ENCODE assay signal across 1 cellular context in the genomic region with DNA sequence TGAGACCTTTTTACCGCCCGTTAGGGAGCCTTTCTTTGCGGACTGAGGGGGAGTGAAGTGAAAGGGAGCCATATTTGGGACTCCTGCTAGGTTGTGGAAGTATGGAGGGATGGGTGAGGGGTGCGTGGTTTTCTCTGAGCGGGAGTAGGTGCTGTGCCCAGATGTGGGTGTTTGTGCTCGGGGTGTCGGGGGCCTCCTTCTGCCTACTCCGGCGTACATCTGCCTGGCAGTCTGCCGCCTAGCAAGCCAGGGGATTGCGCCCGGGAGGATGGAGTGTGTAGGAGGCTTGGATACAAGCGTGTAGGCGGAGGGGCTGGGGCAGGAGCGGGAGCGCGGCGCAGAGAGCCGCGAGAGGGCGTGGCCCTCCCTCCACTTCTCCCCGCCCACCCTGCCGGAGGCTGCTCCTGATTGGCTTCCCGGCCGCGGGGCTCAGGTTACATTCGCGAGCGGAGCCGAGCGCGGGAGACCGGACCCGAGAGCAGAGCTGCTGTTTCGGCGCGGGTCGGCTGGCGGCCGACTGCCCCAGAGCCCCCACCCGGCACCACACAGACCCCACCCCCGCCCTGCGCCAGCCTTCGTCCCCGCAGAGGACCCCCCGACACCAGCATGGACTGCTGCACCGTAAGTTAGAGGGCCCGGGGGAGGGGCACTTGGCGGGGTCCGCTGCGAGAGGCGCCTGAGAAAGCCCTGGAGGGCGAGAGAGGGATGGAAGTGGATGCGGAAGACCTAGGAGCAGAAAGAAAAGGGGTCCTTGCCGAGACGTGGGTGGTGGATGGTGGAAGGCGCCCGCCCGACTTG.
A peak's percentile ranks its signal among the peaks of the same experiment; 100 is the strongest.
TF ChIP-seq lines count a peak whose summit lies in the region.

Gene NRGN (plus strand): TSS at position 464 of the 798 bp plus-strand sequence. CDS start 143 bp downstream, at position 607.

TF ChIP-seq in HEK293, 187 proteins besides CTCF, POLR2A, EP300 and RAD21 (continued from another document and continues in another):
- TF ChIP-seq, protein P1, sequence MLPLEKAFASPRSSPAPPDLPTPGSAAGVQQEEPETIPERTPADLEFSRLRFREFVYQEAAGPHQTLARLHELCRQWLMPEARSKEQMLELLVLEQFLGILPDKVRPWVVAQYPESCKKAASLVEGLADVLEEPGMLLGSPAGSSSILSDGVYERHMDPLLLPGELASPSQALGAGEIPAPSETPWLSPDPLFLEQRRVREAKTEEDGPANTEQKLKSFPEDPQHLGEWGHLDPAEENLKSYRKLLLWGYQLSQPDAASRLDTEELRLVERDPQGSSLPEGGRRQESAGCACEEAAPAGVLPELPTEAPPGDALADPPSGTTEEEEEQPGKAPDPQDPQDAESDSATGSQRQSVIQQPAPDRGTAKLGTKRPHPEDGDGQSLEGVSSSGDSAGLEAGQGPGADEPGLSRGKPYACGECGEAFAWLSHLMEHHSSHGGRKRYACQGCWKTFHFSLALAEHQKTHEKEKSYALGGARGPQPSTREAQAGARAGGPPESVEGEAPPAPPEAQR (tag by site-specific recombination; IDR thresholded peaks at IDR 0.05): no peak
- TF ChIP-seq MZF1 (tag by site-specific recombination; IDR thresholded peaks at IDR 0.05; ENCODE audit: borderline replicate concordance) (no peak; the same call in 1 of the 2 replicates), PRDM2 (tag by site-specific recombination; IDR thresholded peaks at IDR 0.05; ENCODE audit: borderline replicate concordance) (no peak), MYNN (tag by site-specific recombination; IDR thresholded peaks at IDR 0.05; ENCODE audit: borderline replicate concordance) (no peak), ZNF792 (tag by site-specific recombination; IDR thresholded peaks at IDR 0.05) (no peak), ZNF121 (tag by site-specific recombination; IDR thresholded peaks at IDR 0.05) (no peak), EGR2 (tag by site-specific recombination; IDR thresholded peaks at IDR 0.05; ENCODE audit: low read depth) (peak; percentile 95), ZNF423 (tag by site-specific recombination; IDR thresholded peaks at IDR 0.05) (no peak), ZFP3 (tag by site-specific recombination; IDR thresholded peaks at IDR 0.05; ENCODE audit: low read depth) (no peak), ZNF777 (tag by site-specific recombination; IDR thresholded peaks at IDR 0.05; ENCODE audit: borderline replicate concordance) (no peak), ZNF837 (tag by site-specific recombination; IDR thresholded peaks at IDR 0.05) (no peak), ZNF2 (tag by site-specific recombination; IDR thresholded peaks at IDR 0.05) (no peak; the same call in 1 of the 2 replicates), FEZF1 (tag by site-specific recombination; IDR thresholded peaks at IDR 0.05) (no peak), ZNF660 (tag by site-specific recombination; IDR thresholded peaks at IDR 0.05) (no peak), ZNF747 (tag by site-specific recombination; IDR thresholded peaks at IDR 0.05) (no peak), ZNF174 (tag by site-specific recombination; IDR thresholded peaks at IDR 0.05) (no peak), ZNF138 (tag by site-specific recombination; IDR thresholded peaks at IDR 0.05; ENCODE audit: borderline replicate concordance) (no peak), ZBTB44 (tag by site-specific recombination; IDR thresholded peaks at IDR 0.05) (no peak), ZNF707 (tag by site-specific recombination; IDR thresholded peaks at IDR 0.05) (no peak), ZNF623 (tag by site-specific recombination; IDR thresholded peaks at IDR 0.05) (no peak), ZBTB48 (tag by site-specific recombination; IDR thresholded peaks at IDR 0.05) (peak; percentile 45; the same call in 1 of the 2 replicates), KLF7 (tag by site-specific recombination; IDR thresholded peaks at IDR 0.05; ENCODE audit: borderline replicate concordance) (no peak), ZNF426 (tag by site-specific recombination; IDR thresholded peaks at IDR 0.05) (no peak), ZNF202 (tag by site-specific recombination; IDR thresholded peaks at IDR 0.05; ENCODE audit: borderline replicate concordance) (no peak), ZFHX2 (tag by site-specific recombination; conservative IDR thresholded peaks at IDR 0.05) (peak; percentile 97), ZBTB8A (tag by site-specific recombination; IDR thresholded peaks at IDR 0.05) (peak; percentile 63), ZNF624 (tag by site-specific recombination; IDR thresholded peaks at IDR 0.05) (no peak), ZNF514 (tag by site-specific recombination; IDR thresholded peaks at IDR 0.05) (no peak), ZNF654 (tag by site-specific recombination; IDR thresholded peaks at IDR 0.05; ENCODE audit: low read depth) (no peak), ZNF175 (tag by site-specific recombination; IDR thresholded peaks at IDR 0.05) (no peak), ZNF501 (tag by site-specific recombination; IDR thresholded peaks at IDR 0.05) (no peak), ZNF280D (tag by site-specific recombination; IDR thresholded peaks at IDR 0.05) (no peak), PRDM4 (tag by site-specific recombination; IDR thresholded peaks at IDR 0.05) (no peak)
- TF ChIP-seq, protein P2, sequence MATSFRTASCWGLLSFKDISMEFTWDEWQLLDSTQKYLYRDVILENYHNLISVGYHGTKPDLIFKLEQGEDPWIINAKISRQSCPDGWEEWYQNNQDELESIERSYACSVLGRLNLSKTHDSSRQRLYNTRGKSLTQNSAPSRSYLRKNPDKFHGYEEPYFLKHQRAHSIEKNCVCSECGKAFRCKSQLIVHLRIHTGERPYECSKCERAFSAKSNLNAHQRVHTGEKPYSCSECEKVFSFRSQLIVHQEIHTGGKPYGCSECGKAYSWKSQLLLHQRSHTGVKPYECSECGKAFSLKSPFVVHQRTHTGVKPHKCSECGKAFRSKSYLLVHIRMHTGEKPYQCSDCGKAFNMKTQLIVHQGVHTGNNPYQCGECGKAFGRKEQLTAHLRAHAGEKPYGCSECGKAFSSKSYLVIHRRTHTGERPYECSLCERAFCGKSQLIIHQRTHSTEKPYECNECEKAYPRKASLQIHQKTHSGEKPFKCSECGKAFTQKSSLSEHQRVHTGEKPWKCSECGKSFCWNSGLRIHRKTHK (tag by site-specific recombination; IDR thresholded peaks at IDR 0.05): no peak
- TF ChIP-seq, protein P3, sequence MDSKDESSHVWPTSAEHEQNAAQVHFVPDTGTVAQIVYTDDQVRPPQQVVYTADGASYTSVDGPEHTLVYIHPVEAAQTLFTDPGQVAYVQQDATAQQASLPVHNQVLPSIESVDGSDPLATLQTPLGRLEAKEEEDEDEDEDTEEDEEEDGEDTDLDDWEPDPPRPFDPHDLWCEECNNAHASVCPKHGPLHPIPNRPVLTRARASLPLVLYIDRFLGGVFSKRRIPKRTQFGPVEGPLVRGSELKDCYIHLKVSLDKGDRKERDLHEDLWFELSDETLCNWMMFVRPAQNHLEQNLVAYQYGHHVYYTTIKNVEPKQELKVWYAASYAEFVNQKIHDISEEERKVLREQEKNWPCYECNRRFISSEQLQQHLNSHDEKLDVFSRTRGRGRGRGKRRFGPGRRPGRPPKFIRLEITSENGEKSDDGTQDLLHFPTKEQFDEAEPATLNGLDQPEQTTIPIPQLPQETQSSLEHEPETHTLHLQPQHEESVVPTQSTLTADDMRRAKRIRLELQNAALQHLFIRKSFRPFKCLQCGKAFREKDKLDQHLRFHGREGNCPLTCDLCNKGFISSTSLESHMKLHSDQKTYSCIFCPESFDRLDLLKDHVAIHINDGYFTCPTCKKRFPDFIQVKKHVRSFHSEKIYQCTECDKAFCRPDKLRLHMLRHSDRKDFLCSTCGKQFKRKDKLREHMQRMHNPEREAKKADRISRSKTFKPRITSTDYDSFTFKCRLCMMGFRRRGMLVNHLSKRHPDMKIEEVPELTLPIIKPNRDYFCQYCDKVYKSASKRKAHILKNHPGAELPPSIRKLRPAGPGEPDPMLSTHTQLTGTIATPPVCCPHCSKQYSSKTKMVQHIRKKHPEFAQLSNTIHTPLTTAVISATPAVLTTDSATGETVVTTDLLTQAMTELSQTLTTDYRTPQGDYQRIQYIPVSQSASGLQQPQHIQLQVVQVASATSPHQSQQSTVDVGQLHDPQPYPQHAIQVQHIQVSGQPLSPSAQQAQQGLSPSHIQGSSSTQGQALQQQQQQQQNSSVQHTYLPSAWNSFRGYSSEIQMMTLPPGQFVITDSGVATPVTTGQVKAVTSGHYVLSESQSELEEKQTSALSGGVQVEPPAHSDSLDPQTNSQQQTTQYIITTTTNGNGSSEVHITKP (tag by site-specific recombination; IDR thresholded peaks at IDR 0.05): no peak
